Comparison of ENCODE assay signal across 8 cellular contexts in genomic region chr10:43407148-43407575, GRCh38. TPM values are rescaled to one million over a fixed set of nuclear protein-coding genes. Genes with fewer than 3 reads are reported as not detected.
DNase-seq lines count a peak whose midpoint lies in the region; ATAC-seq and TF ChIP-seq lines count a peak whose summit lies in the region.

No MANE protein-coding gene starts in this region.

- H3K9me3 ChIP-seq in iPS DF 6.9 (ENCODE audit: control insufficient read depth, insufficient read depth, low read length) = no peaks in the 10 kb centered on the region
- H3K9me3 ChIP-seq in gastrocnemius medialis = no peaks in the 10 kb centered on the region

- no peak for TF ChIP-seq POLR2A in gastrocnemius medialis (IDR thresholded peaks at IDR 0.05)

- H3K4me1 ChIP-seq in iPS DF 6.9 (ENCODE audit: control insufficient read depth, insufficient read depth, low read length) (no peaks in the 10 kb centered on the region; the same call in 1 of the 2 replicates), gastrocnemius medialis (peaks cover 24 to 43% of the 10 kb centered on the region in 2 donors)

- peak overlapping the region; percentile 73 for H3K4me3 ChIP-seq in iPS DF 6.9 (ENCODE audit: low read length)
- peak overlapping the region; percentile 69 to 90 (median 84) for H3K4me3 ChIP-seq in gastrocnemius medialis

- WGBS in iPS DF 6.9 (ENCODE audit: insufficient coverage, insufficient read length) = no CpG with 5 or more reads among the region's 59 CpGs

- DNase-seq in GM10266 (ENCODE audit: extremely low spot score) = peak; percentile 66
- peak; percentile 33 for DNase-seq in T follicular helper cell (ENCODE audit: low read depth)
- peak; percentile 80 for DNase-seq in astrocyte of the hippocampus (ENCODE audit: low read depth, low spot score)
- no peak for DNase-seq in iPS DF 6.9 (ENCODE audit: low read depth, low spot score)
- peak in 1 of 2 donors; percentile 26 for DNase-seq in gastrocnemius medialis
- DNase-seq in NCI-H526 treated with DMSO at 0.1 percent for 48 hours (lab: John Stamatoyannopoulos, UW) = no peak

- H3K27ac ChIP-seq in iPS DF 6.9 (ENCODE audit: low read length) (no peak overlapping the region), gastrocnemius medialis (peak overlapping the region; percentile 95 to 98 (median 96))

- in situ Hi-C loops in gastrocnemius medialis (cut with MboI; ENCODE audit: low sequenced_read_pairs in 4 of 4) = loop anchor here in 2 of 4 donors (25.0 kb wide), 1 partner anchor 1580 kb away; the partner anchor contains the start of gene DEPP1 (in 2 of the 2)

- ATAC-seq in HG02943 (IDR thresholded peaks at IDR 0.05; ENCODE audit: low read depth, unreplicated experiment) (peak; percentile 32), gastrocnemius medialis (peak; percentile 25 to 26), HG03108 (IDR thresholded peaks at IDR 0.05; ENCODE audit: unreplicated experiment) (no peak)

- intact Hi-C loops in gastrocnemius medialis (cut with DNase I; ENCODE audit: low total_unique reads) = loop anchor here (1.0 to 5.0 kb wide), 2 partner anchors 10 to 1570 kb away; partner anchors contain the start of gene DEPP1

- H3K27me3 ChIP-seq in iPS DF 6.9 (ENCODE audit: control insufficient read depth, insufficient read depth, low read length) (no peaks in the 10 kb centered on the region), gastrocnemius medialis (no peaks in the 10 kb centered on the region)

- H3K36me3 ChIP-seq in iPS DF 6.9 (ENCODE audit: control insufficient read depth, insufficient read depth, low read length) (no peaks in the 10 kb centered on the region), gastrocnemius medialis (no peaks in the 10 kb centered on the region)

- TF ChIP-seq CTCF in GM10266 (IDR thresholded peaks at IDR 0.05; ENCODE audit: control insufficient read depth, insufficient read depth, low read depth, missing control alignments) = no peak
- no peak for TF ChIP-seq CTCF in gastrocnemius medialis (IDR thresholded peaks at IDR 0.05 in 4 of 5, conservative IDR thresholded peaks at IDR 0.05 in 1 of 5)

RNA-seq across cellular contexts. Expression of gene HNRNPF, which starts 1.8 kb away (rescaled TPM):
- total RNA-seq in gastrocnemius medialis = 100 to 1,000 TPM in 1 of 4 donors, 10 to 100 TPM in 3; 69.2 to 111 (median 90.6) TPM

RNA-seq across cellular contexts. Expression of gene ZNF487, which starts 29.7 kb away (rescaled TPM):
- total RNA-seq in gastrocnemius medialis = 1 to 10 TPM in 3 of 4 donors, under 1 TPM in 1; 0.80 to 2.4 (median 1.7) TPM

RNA-seq across cellular contexts. Expression of gene FXYD4, which starts 35.7 kb away (rescaled TPM):
- total RNA-seq in gastrocnemius medialis = not detected

Comparison
In these comparisons a context has a peak if more than half of its experiments do, and no peak if none do; other contexts are left out.
1. DNase-seq: peak in GM10266 (single experiment), T follicular helper cell (single experiment) and astrocyte of the hippocampus (single experiment); none in iPS DF 6.9 (single experiment) and NCI-H526 treated with DMSO at 0.1 percent for 48 hours (single experiment).